19 cellular contexts compared by ENCODE assay signal in the genomic region with DNA sequence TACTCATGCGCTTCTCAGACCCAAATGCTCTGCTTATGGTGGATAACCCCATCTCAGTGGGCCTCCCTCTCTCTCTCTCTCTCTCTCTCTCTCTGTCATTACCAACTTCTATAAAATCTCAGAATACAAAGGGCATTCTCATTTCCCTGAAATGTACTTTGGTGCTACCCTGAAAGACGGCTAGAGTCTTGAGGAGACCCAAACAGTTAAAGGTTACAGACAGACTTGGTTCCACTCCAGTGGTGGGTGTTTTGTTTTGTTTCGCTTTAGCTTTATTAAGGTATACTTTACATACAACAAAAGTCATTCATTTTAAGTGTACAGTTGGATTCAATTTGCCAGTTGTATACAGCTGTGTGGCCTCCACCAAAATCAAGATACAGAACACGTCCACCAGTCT.
DNase-seq lines count a peak whose midpoint lies in the region; ATAC-seq and TF ChIP-seq lines count a peak whose summit lies in the region.
"Had no signal": no experiment of that assay in that cellular context is flagged by ENCODE, and none has a peak within 500 bp of the region (broad histone marks: within the 10 kb centered on the region; RNA-seq: fewer than 3 reads in every experiment).

No MANE protein-coding gene starts in this region.

- POLR2A ChIA-PET in OCI-LY7 (lab: Charles Lee): interaction anchor here (1.4 kb wide), 1 partner anchor 9 kb away, joined by 5 read pairs; no protein-coding TSS in a partner anchor

- intact Hi-C loops in CD14-positive monocyte (cut with micrococcal nuclease) (loop anchor here in 1 of 2 donors (10.0 kb wide), 1 partner anchor 48 kb away; no protein-coding TSS in a partner anchor), OCI-LY7 (cut with micrococcal nuclease; ENCODE audit: unreplicated experiment) (no loop called here)
- intact Hi-C loops in dendritic cell treated with granulocyte-macrophage colony-stimulating factor and Interleukin-4, amounts not matched to agents 40 ng/mL and 50 ng/mL, for 4 days (cut with micrococcal nuclease): no loop called here

- peaks cover 12 to 19% of the 10 kb centered on the region in 2 donors for H3K36me3 Mint-ChIP-seq in CD14-positive monocyte
- H3K36me3 Mint-ChIP-seq in dendritic cell treated with granulocyte-macrophage colony-stimulating factor and Interleukin-4, amounts not matched to agents 40 ng/mL and 50 ng/mL, for 4 days (ENCODE audit: low read depth): peaks cover 30% of the 10 kb centered on the region
- H3K36me3 Mint-ChIP-seq: T-cell had no signal

- H3K4me3 ChIP-seq in OCI-LY7 (ENCODE audit: low read depth, low read length, poor library complexity, severe bottlenecking): no peak overlapping the region
- H3K4me3 ChIP-seq: A549, GM12878, SJSA1 had no signal

- no peak overlapping the region for H3K4me3 Mint-ChIP-seq in CD14-positive monocyte
- H3K4me3 Mint-ChIP-seq in dendritic cell treated with granulocyte-macrophage colony-stimulating factor and Interleukin-4, amounts not matched to agents 40 ng/mL and 50 ng/mL, for 4 days: no peak overlapping the region
- H3K4me3 Mint-ChIP-seq: T-cell had no signal

- peak overlapping the region in 4 of 7 donors; percentile 16 to 78 (median 62) for H3K27ac Mint-ChIP-seq in CD14-positive monocyte
- H3K27ac Mint-ChIP-seq in dendritic cell treated with granulocyte-macrophage colony-stimulating factor and Interleukin-4, amounts not matched to agents 40 ng/mL and 50 ng/mL, for 4 days: peak overlapping the region; percentile 11
- H3K27ac Mint-ChIP-seq: T-cell had no signal

- CTCF ChIA-PET in OCI-LY7 (lab: Charles Lee; ENCODE audit: unreplicated experiment): no interaction called here

- H3K9me3 Mint-ChIP-seq in CD14-positive monocyte: no peaks in the 10 kb centered on the region
- no peaks in the 10 kb centered on the region for H3K9me3 Mint-ChIP-seq in dendritic cell treated with granulocyte-macrophage colony-stimulating factor and Interleukin-4, amounts not matched to agents 40 ng/mL and 50 ng/mL, for 4 days
- H3K9me3 Mint-ChIP-seq: T-cell had no signal

- no TSS peak for BruUV-seq in OCI-LY7 (replicated peaks; lab: Mats Ljungman, UMichigan)

- no peak overlapping the region for H3K4me2 ChIP-seq in OCI-LY7 (ENCODE audit: low read length)
- H3K4me2 ChIP-seq: A549 had no signal

- ATAC-seq in GM18858 (IDR thresholded peaks at IDR 0.05; ENCODE audit: unreplicated experiment): peak; percentile 40
- ATAC-seq in HG03342 (IDR thresholded peaks at IDR 0.05; ENCODE audit: unreplicated experiment): peak; percentile 38
- no peak for ATAC-seq in HG03439 (IDR thresholded peaks at IDR 0.05; ENCODE audit: unreplicated experiment)
- ATAC-seq: A549, GM12878, HCT116, T-cell had no signal

- peaks cover 37% of the 10 kb centered on the region for H3K4me1 Mint-ChIP-seq in CD14-positive monocyte
- peaks cover 62% of the 10 kb centered on the region for H3K4me1 Mint-ChIP-seq in dendritic cell treated with granulocyte-macrophage colony-stimulating factor and Interleukin-4, amounts not matched to agents 40 ng/mL and 50 ng/mL, for 4 days (ENCODE audit: low read depth)

- no peaks in the 10 kb centered on the region for H3K9me2 ChIP-seq in OCI-LY7 (ENCODE audit: insufficient read depth, low read length)

- H2AFZ ChIP-seq in OCI-LY7 (ENCODE audit: low read length): no peak overlapping the region

- H3K9me3 ChIP-seq in OCI-LY7 (ENCODE audit: low read length): no peaks in the 10 kb centered on the region
- H3K9me3 ChIP-seq: A549, SJSA1 had no signal

- peaks cover 16% of the 10 kb centered on the region for H3K4me1 ChIP-seq in OCI-LY7 (ENCODE audit: insufficient read depth, low read length, poor library complexity, severe bottlenecking)
- H3K4me1 ChIP-seq: A549, SJSA1 had no signal

- H3K27me3 Mint-ChIP-seq in CD14-positive monocyte (ENCODE audit: low read depth in 3 of 3): peaks cover 0 to 3% (median 1%) of the 10 kb centered on the region in 3 donors
- no peaks in the 10 kb centered on the region for H3K27me3 Mint-ChIP-seq in dendritic cell treated with granulocyte-macrophage colony-stimulating factor and Interleukin-4, amounts not matched to agents 40 ng/mL and 50 ng/mL, for 4 days

- TF ChIP-seq CTCF in CD14-positive monocyte (IDR thresholded peaks at IDR 0.05) (no peak), OCI-LY7 (conservative IDR thresholded peaks at IDR 0.05; ENCODE audit: low read length) (no peak)

- peaks cover 35% of the 10 kb centered on the region for H4K20me1 ChIP-seq in OCI-LY7 (ENCODE audit: insufficient read depth, low read length)

- H3K36me3 ChIP-seq in OCI-LY7 (ENCODE audit: insufficient read depth, low read length): peaks cover 67% of the 10 kb centered on the region
- H3K36me3 ChIP-seq: SJSA1 had no signal

- peaks cover 68% of the 10 kb centered on the region for H3K79me2 ChIP-seq in OCI-LY7 (ENCODE audit: insufficient read depth, low read depth, low read length)

- no peak overlapping the region for H3K27ac ChIP-seq in OCI-LY7 (ENCODE audit: low read depth, low read length, poor library complexity, severe bottlenecking)
- H3K27ac ChIP-seq: A549, RWPE1, SJSA1 had no signal

- DNase-seq in CD14-positive monocyte (ENCODE audit: low spot score) (no peak), OCI-LY7 (ENCODE audit: low spot score) (no peak)
- DNase-seq in activated CD8-positive, alpha-beta memory T cell treated with anti-CD3 and anti-CD28 coated beads, Interleukin-2, amount 50 U/mL, for 48 hours: no peak
- DNase-seq: Calu3, DMS79, NCI-H1105 treated with DMSO at 0.1 percent for 48 hours, NCI-H187 treated with DMSO at 0.1 percent for 48 hours, NCI-H2171, NCI-H510A, T-cell had no signal
